In the genomic region with DNA sequence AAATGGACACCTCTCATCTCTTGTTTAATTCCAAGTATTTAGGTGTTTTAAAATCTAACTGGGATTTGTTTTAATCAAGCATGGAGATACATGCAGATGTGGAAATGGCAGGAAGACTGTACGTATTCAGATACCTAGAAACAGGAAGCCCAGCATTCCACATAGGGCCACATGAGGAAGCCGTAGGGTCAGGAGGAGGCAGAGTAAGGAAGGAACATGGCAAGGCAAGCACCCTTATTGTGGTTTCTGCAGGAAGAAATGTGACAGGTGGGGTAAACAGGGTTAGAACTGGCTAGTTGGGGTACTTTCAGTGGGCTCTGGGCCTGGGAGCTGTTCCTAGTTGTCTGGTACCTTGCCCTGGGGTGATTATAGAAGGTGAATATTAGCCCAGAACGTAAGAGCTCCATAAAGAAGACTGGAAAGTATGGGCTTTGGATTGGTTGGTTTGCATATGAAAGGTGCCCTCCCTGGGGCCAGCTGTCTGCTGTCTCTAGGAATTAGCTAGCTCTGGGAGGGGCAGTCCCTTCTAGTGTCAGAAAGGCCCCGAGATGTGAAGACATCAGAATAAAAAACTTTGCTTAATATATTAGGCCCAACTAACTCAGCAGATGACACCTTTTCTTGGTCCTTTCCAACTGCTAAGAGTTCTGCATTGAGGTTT, we compare ENCODE assay signal across 1 cellular context.
A peak's percentile ranks its signal among the peaks of the same experiment; 100 is the strongest.
TF ChIP-seq lines count a peak whose summit lies in the region.

No MANE protein-coding gene starts in this region.

TF ChIP-seq in H1, 55 proteins besides CTCF, POLR2A, EP300 and RAD21:
- TF ChIP-seq CBX5 (IDR thresholded peaks at IDR 0.05; ENCODE audit: low read depth, low read length) (no peak), TBP (IDR thresholded peaks at IDR 0.05; ENCODE audit: low read depth, low read length) (no peak), TAF7 (optimal IDR thresholded peaks at IDR 0.05; ENCODE audit: borderline replicate concordance, low read depth, low read length) (no peak), SUZ12 (IDR thresholded peaks at IDR 0.05; ENCODE audit: low read length) (no peak), MAFK (IDR thresholded peaks at IDR 0.05; ENCODE audit: low read depth, low read length) (no peak), BRCA1 (IDR thresholded peaks at IDR 0.05; ENCODE audit: low read depth, low read length) (no peak), CHD1 (IDR thresholded peaks at IDR 0.05; ENCODE audit: low read depth, low read length) (no peak), POU5F1 (IDR thresholded peaks at IDR 0.05; ENCODE audit: low read depth, low read length) (0 out of 2 replicates have a peak, but pooled peaks have one; percentile 62), ASH2L (IDR thresholded peaks at IDR 0.05; ENCODE audit: low read length) (no peak), NANOG (IDR thresholded peaks at IDR 0.05; ENCODE audit: insufficient read depth, low read depth, low read length, poor library complexity, severe bottlenecking) (no peak), SP2 (IDR thresholded peaks at IDR 0.05; ENCODE audit: low read length) (no peak), RNF2 (IDR thresholded peaks at IDR 0.05; ENCODE audit: borderline replicate concordance, low read depth, low read length, missing control alignments, poor library complexity, severe bottlenecking) (no peak), HDAC2 (IDR thresholded peaks at IDR 0.05; ENCODE audit: borderline replicate concordance in 1 of 2, low read depth in 2 of 2, low read length in 2 of 2) (0 out of 4 replicates have a peak, but pooled peaks of 1 of the 2 experiments have one; percentile 24), JUN (IDR thresholded peaks at IDR 0.05; ENCODE audit: low read depth, low read length) (no peak), TCF12 (IDR thresholded peaks at IDR 0.05; ENCODE audit: low read depth, low read length) (0 out of 2 replicates have a peak, but pooled peaks have one; percentile 11), SIRT6 (IDR thresholded peaks at IDR 0.05; ENCODE audit: low read length) (no peak), USF2 (IDR thresholded peaks at IDR 0.05; ENCODE audit: low read length) (no peak), TEAD4 (IDR thresholded peaks at IDR 0.05; ENCODE audit: low read depth, low read length) (no peak), SP1 (IDR thresholded peaks at IDR 0.05; ENCODE audit: low read depth, low read length) (no peak), FOSL1 (IDR thresholded peaks at IDR 0.05; ENCODE audit: insufficient read depth, low read depth, low read length) (no peak), TAF1 (IDR thresholded peaks at IDR 0.05; ENCODE audit: low read depth, low read length) (no peak), SIN3A (conservative IDR thresholded peaks at IDR 0.05 in 1 of 2, IDR thresholded peaks at IDR 0.05 in 1 of 2; ENCODE audit: low read depth in 1 of 2, low read length in 2 of 2) (0 out of 4 replicates have a peak, but pooled peaks have one; percentile 27 to 62), SAP30 (IDR thresholded peaks at IDR 0.05; ENCODE audit: insufficient read depth, insufficient replicate concordance, low read length) (no peak), BCL11A (IDR thresholded peaks at IDR 0.05; ENCODE audit: low read depth in 2 of 2, low read length in 2 of 2) (no peak), CEBPB (IDR thresholded peaks at IDR 0.05; ENCODE audit: low read depth, low read length) (no peak), SP4 (IDR thresholded peaks at IDR 0.05; ENCODE audit: low read length) (no peak), GABPA (IDR thresholded peaks at IDR 0.05; ENCODE audit: borderline replicate concordance, insufficient read depth, low read length) (no peak), RXRA (IDR thresholded peaks at IDR 0.05; ENCODE audit: insufficient read depth, low read depth, low read length) (no peak), JUND (IDR thresholded peaks at IDR 0.05; ENCODE audit: low read length) (no peak), EZH2 (IDR thresholded peaks at IDR 0.05; ENCODE audit: low read depth, low read length, severe bottlenecking) (no peak)
- TF ChIP-seq, protein P1, sequence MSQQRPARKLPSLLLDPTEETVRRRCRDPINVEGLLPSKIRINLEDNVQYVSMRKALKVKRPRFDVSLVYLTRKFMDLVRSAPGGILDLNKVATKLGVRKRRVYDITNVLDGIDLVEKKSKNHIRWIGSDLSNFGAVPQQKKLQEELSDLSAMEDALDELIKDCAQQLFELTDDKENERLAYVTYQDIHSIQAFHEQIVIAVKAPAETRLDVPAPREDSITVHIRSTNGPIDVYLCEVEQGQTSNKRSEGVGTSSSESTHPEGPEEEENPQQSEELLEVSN (IDR thresholded peaks at IDR 0.05) = no peak
- TF ChIP-seq, protein P2, sequence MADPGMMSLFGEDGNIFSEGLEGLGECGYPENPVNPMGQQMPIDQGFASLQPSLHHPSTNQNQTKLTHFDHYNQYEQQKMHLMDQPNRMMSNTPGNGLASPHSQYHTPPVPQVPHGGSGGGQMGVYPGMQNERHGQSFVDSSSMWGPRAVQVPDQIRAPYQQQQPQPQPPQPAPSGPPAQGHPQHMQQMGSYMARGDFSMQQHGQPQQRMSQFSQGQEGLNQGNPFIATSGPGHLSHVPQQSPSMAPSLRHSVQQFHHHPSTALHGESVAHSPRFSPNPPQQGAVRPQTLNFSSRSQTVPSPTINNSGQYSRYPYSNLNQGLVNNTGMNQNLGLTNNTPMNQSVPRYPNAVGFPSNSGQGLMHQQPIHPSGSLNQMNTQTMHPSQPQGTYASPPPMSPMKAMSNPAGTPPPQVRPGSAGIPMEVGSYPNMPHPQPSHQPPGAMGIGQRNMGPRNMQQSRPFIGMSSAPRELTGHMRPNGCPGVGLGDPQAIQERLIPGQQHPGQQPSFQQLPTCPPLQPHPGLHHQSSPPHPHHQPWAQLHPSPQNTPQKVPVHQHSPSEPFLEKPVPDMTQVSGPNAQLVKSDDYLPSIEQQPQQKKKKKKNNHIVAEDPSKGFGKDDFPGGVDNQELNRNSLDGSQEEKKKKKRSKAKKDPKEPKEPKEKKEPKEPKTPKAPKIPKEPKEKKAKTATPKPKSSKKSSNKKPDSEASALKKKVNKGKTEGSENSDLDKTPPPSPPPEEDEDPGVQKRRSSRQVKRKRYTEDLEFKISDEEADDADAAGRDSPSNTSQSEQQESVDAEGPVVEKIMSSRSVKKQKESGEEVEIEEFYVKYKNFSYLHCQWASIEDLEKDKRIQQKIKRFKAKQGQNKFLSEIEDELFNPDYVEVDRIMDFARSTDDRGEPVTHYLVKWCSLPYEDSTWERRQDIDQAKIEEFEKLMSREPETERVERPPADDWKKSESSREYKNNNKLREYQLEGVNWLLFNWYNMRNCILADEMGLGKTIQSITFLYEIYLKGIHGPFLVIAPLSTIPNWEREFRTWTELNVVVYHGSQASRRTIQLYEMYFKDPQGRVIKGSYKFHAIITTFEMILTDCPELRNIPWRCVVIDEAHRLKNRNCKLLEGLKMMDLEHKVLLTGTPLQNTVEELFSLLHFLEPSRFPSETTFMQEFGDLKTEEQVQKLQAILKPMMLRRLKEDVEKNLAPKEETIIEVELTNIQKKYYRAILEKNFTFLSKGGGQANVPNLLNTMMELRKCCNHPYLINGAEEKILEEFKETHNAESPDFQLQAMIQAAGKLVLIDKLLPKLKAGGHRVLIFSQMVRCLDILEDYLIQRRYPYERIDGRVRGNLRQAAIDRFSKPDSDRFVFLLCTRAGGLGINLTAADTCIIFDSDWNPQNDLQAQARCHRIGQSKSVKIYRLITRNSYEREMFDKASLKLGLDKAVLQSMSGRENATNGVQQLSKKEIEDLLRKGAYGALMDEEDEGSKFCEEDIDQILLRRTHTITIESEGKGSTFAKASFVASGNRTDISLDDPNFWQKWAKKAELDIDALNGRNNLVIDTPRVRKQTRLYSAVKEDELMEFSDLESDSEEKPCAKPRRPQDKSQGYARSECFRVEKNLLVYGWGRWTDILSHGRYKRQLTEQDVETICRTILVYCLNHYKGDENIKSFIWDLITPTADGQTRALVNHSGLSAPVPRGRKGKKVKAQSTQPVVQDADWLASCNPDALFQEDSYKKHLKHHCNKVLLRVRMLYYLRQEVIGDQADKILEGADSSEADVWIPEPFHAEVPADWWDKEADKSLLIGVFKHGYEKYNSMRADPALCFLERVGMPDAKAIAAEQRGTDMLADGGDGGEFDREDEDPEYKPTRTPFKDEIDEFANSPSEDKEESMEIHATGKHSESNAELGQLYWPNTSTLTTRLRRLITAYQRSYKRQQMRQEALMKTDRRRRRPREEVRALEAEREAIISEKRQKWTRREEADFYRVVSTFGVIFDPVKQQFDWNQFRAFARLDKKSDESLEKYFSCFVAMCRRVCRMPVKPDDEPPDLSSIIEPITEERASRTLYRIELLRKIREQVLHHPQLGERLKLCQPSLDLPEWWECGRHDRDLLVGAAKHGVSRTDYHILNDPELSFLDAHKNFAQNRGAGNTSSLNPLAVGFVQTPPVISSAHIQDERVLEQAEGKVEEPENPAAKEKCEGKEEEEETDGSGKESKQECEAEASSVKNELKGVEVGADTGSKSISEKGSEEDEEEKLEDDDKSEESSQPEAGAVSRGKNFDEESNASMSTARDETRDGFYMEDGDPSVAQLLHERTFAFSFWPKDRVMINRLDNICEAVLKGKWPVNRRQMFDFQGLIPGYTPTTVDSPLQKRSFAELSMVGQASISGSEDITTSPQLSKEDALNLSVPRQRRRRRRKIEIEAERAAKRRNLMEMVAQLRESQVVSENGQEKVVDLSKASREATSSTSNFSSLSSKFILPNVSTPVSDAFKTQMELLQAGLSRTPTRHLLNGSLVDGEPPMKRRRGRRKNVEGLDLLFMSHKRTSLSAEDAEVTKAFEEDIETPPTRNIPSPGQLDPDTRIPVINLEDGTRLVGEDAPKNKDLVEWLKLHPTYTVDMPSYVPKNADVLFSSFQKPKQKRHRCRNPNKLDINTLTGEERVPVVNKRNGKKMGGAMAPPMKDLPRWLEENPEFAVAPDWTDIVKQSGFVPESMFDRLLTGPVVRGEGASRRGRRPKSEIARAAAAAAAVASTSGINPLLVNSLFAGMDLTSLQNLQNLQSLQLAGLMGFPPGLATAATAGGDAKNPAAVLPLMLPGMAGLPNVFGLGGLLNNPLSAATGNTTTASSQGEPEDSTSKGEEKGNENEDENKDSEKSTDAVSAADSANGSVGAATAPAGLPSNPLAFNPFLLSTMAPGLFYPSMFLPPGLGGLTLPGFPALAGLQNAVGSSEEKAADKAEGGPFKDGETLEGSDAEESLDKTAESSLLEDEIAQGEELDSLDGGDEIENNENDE (IDR thresholded peaks at IDR 0.05; ENCODE audit: insufficient replicate concordance, low read length) = no peak
